Comparison of ENCODE assay signal across 24 cellular contexts in genomic region chr9:137564817-137565411, GRCh38. TPM values are rescaled to one million over a fixed set of nuclear protein-coding genes. Genes with fewer than 3 reads are reported as not detected.
DNase-seq lines count a peak whose midpoint lies in the region; ATAC-seq and TF ChIP-seq lines count a peak whose summit lies in the region.
"Had no signal": no experiment of that assay in that cellular context is flagged by ENCODE, and none has a peak within 500 bp of the region (broad histone marks: within the 10 kb centered on the region; RNA-seq: fewer than 3 reads in every experiment).

No MANE protein-coding gene starts in this region.

- H3K4me1 Mint-ChIP-seq in activated B cell treated with CpG ODN at 0.5 μM for 24 hours = peaks cover 14% of the 10 kb centered on the region
- peaks cover 3% of the 10 kb centered on the region for H3K4me1 Mint-ChIP-seq in activated T-helper 2 cell treated with anti-CD3 and anti-CD28 coated beads, Interferon-gamma antibody, Interleukin-2, Interleukin-4, amounts not matched to agents 10 μg/mL and 5 μg/mL and 100 μg/mL, durations not matched to agents 14 hours and 24 hours and 36 hours (ENCODE audit: low read depth)

- H3K9me3 Mint-ChIP-seq in activated B cell treated with CpG ODN at 0.5 μM for 24 hours = no peaks in the 10 kb centered on the region
- H3K9me3 Mint-ChIP-seq in activated T-helper 2 cell treated with anti-CD3 and anti-CD28 coated beads, Interferon-gamma antibody, Interleukin-2, Interleukin-4, amounts not matched to agents 10 μg/mL and 5 μg/mL and 100 μg/mL, durations not matched to agents 14 hours and 24 hours and 36 hours = no peaks in the 10 kb centered on the region
- H3K9me3 Mint-ChIP-seq: CD4-positive, alpha-beta memory T cell had no signal

- no peak for TF ChIP-seq CTCF in activated B cell treated with CpG ODN at 0.5 μM for 24 hours (IDR thresholded peaks at IDR 0.05)
- no peak for TF ChIP-seq CTCF in gastroesophageal sphincter (IDR thresholded peaks at IDR 0.05)

- no peak for ATAC-seq in activated B cell treated with CpG ODN at 0.5 μM for 24 hours (ENCODE audit: low read depth)
- ATAC-seq in gastroesophageal sphincter = peak; percentile 13
- ATAC-seq: HCT116 had no signal

- H3K27me3 Mint-ChIP-seq in activated B cell treated with CpG ODN at 0.5 μM for 24 hours = no peaks in the 10 kb centered on the region
- no peaks in the 10 kb centered on the region for H3K27me3 Mint-ChIP-seq in activated T-helper 2 cell treated with anti-CD3 and anti-CD28 coated beads, Interferon-gamma antibody, Interleukin-2, Interleukin-4, amounts not matched to agents 10 μg/mL and 5 μg/mL and 100 μg/mL, durations not matched to agents 14 hours and 24 hours and 36 hours (ENCODE audit: low read depth)
- H3K27me3 Mint-ChIP-seq: CD4-positive, alpha-beta memory T cell; IgD-negative memory B cell had no signal

- CTCF ChIA-PET in activated B cell treated with CpG ODN at 0.5 μM for 24 hours (lab: Charles Lee) = no interaction called here

- DNase-seq in NOMO-1 treated with DMSO at 0.1 percent for 48 hours (lab: John Stamatoyannopoulos, UW; ENCODE audit: unreplicated experiment) (peak; percentile 12), NOMO-1 treated with dmso at 0.1 percent for 144 hours (lab: John Stamatoyannopoulos, UW; ENCODE audit: unreplicated experiment) (no peak), activated B cell treated with CpG ODN at 0.5 μM for 24 hours (no peak), NCI-H128 (lab: John Stamatoyannopoulos, UW; ENCODE audit: unreplicated experiment) (no peak), EL (no peak)
- DNase-seq in activated T-helper 2 cell treated with anti-CD3 and anti-CD28 coated beads, Interferon-gamma antibody, Interleukin-2, Interleukin-4, amounts not matched to agents 10 μg/mL and 5 μg/mL and 100 μg/mL, durations not matched to agents 14 hours and 24 hours and 36 hours (ENCODE audit: low spot score) = no peak
- DNase-seq: AML-193; CD4-positive, alpha-beta memory T cell; DMS53; GOT3; MM.1S; NCI-H1105; NCI-H1694 treated with DMSO at 0.1 percent for 48 hours; NCI-H2107; NCI-H2227 treated with DMSO at 0.1 percent for 48 hours; NCI-H510A treated with DMSO at 0.1 percent for 48 hours; NCI-H82; PC-9; SJCRH30 had no signal

- peaks cover 0 to 20% (median 17%) of the 10 kb centered on the region in 10 experiments; a peak in 16 of 20 replicates for H3K4me1 ChIP-seq in BLaER1 treated with 17β-estradiol and CSF1 and Interleukin-3, amounts not matched to agents 10 nM and 100 nM
- H3K4me1 ChIP-seq in gastroesophageal sphincter = no peaks in the 10 kb centered on the region
- H3K4me1 ChIP-seq: SJCRH30 had no signal

- H3K4me3 Mint-ChIP-seq in activated B cell treated with CpG ODN at 0.5 μM for 24 hours = no peak overlapping the region
- no peak overlapping the region for H3K4me3 Mint-ChIP-seq in activated T-helper 2 cell treated with anti-CD3 and anti-CD28 coated beads, Interferon-gamma antibody, Interleukin-2, Interleukin-4, amounts not matched to agents 10 μg/mL and 5 μg/mL and 100 μg/mL, durations not matched to agents 14 hours and 24 hours and 36 hours (ENCODE audit: low read depth)
- H3K4me3 Mint-ChIP-seq: CD4-positive, alpha-beta memory T cell had no signal

- POLR2A ChIA-PET in activated B cell treated with CpG ODN at 0.5 μM for 24 hours (lab: Charles Lee) = no interaction called here

- TF ChIP-seq POLR2A in gastroesophageal sphincter (IDR thresholded peaks at IDR 0.05) = no peak

- H3K27ac ChIP-seq in BLaER1 treated with 17β-estradiol and CSF1 and Interleukin-3, amounts not matched to agents 10 nM and 100 nM = peak overlapping the region in 7 of 11 experiments; percentile 18 to 47 (median 36); a peak in 11 of 22 replicates
- H3K27ac ChIP-seq in gastroesophageal sphincter = no peak overlapping the region
- H3K27ac ChIP-seq: 22Rv1, PC-9, SJCRH30 had no signal

- intact Hi-C loops in activated B cell treated with CpG ODN at 0.5 μM for 24 hours (cut with micrococcal nuclease) = no loop called here
- intact Hi-C loops in activated T-helper 2 cell treated with anti-CD3 and anti-CD28 coated beads, Interferon-gamma antibody, Interleukin-2, Interleukin-4, amounts not matched to agents 10 μg/mL and 5 μg/mL and 100 μg/mL, durations not matched to agents 14 hours and 24 hours and 36 hours (cut with micrococcal nuclease) = no loop called here

- 82 to 100% methylated on average over 2 to 8 of the region's 18 CpGs for WGBS in gastroesophageal sphincter (ENCODE audit: low coverage in 1 of 2), 2 donors

- peaks cover 0 to 49% (median 10%) of the 10 kb centered on the region in 11 experiments; a peak in 16 of 22 replicates for H4K20me1 ChIP-seq in BLaER1 treated with 17β-estradiol and CSF1 and Interleukin-3, amounts not matched to agents 10 nM and 100 nM

- peak overlapping the region; percentile 50 for H3K27ac Mint-ChIP-seq in activated B cell treated with CpG ODN at 0.5 μM for 24 hours
- H3K27ac Mint-ChIP-seq in activated T-helper 2 cell treated with anti-CD3 and anti-CD28 coated beads, Interferon-gamma antibody, Interleukin-2, Interleukin-4, amounts not matched to agents 10 μg/mL and 5 μg/mL and 100 μg/mL, durations not matched to agents 14 hours and 24 hours and 36 hours = no peak overlapping the region

- peaks cover 0 to 22% (median 0%) of the 10 kb centered on the region in 11 experiments; a peak in 5 of 22 replicates for H3K9me3 ChIP-seq in BLaER1 treated with 17β-estradiol and CSF1 and Interleukin-3, amounts not matched to agents 10 nM and 100 nM (replicated peaks in 1 of 11)
- no peaks in the 10 kb centered on the region for H3K9me3 ChIP-seq in gastroesophageal sphincter
- H3K9me3 ChIP-seq: SJCRH30 had no signal

- H3K36me3 Mint-ChIP-seq in activated B cell treated with CpG ODN at 0.5 μM for 24 hours (ENCODE audit: low read depth) = peaks cover 36% of the 10 kb centered on the region
- peaks cover 37% of the 10 kb centered on the region for H3K36me3 Mint-ChIP-seq in activated T-helper 2 cell treated with anti-CD3 and anti-CD28 coated beads, Interferon-gamma antibody, Interleukin-2, Interleukin-4, amounts not matched to agents 10 μg/mL and 5 μg/mL and 100 μg/mL, durations not matched to agents 14 hours and 24 hours and 36 hours (ENCODE audit: low read depth)

- H3K27me3 ChIP-seq in BLaER1 treated with 17β-estradiol and CSF1 and Interleukin-3, amounts not matched to agents 10 nM and 100 nM = no peaks in the 10 kb centered on the region
- no peaks in the 10 kb centered on the region for H3K27me3 ChIP-seq in gastroesophageal sphincter
- H3K27me3 ChIP-seq: SJCRH30 had no signal

- peak overlapping the region in 2 of 11 experiments; percentile 4 to 27; a peak in 3 of 22 replicates for H3K9ac ChIP-seq in BLaER1 treated with 17β-estradiol and CSF1 and Interleukin-3, amounts not matched to agents 10 nM and 100 nM

- no peak overlapping the region for H3K4me3 ChIP-seq in BLaER1 treated with 17β-estradiol and CSF1 and Interleukin-3, amounts not matched to agents 10 nM and 100 nM
- no peak overlapping the region for H3K4me3 ChIP-seq in gastroesophageal sphincter
- H3K4me3 ChIP-seq: PC-9, SJCRH30 had no signal

- no peak for TF ChIP-seq EP300 in gastroesophageal sphincter (IDR thresholded peaks at IDR 0.05)

- H3K36me3 ChIP-seq in BLaER1 treated with 17β-estradiol and CSF1 and Interleukin-3, amounts not matched to agents 10 nM and 100 nM = peaks cover 40 to 56% (median 48%) of the 10 kb centered on the region in 11 experiments
- peaks cover 0 to 52% of the 10 kb centered on the region in 2 donors for H3K36me3 ChIP-seq in gastroesophageal sphincter

- peak overlapping the region in 6 of 11 experiments; percentile 31 to 59 (median 42); a peak in 10 of 22 replicates for H3K4me2 ChIP-seq in BLaER1 treated with 17β-estradiol and CSF1 and Interleukin-3, amounts not matched to agents 10 nM and 100 nM
- H3K4me2 ChIP-seq: PC-9 had no signal

RNA-seq across cellular contexts. Expression of gene MRPL41, which starts 13.2 kb away (rescaled TPM):
- 26.0 and 32.9 TPM in 2 replicates for total RNA-seq in activated B cell treated with CpG ODN at 0.5 μM for 24 hours
- 10 to 100 TPM; 46.5 to 65.1 (median 55.8) TPM for total RNA-seq in gastroesophageal sphincter
- total RNA-seq in activated T-helper 2 cell treated with anti-CD3 and anti-CD28 coated beads, Interferon-gamma antibody, Interleukin-2, Interleukin-4, amounts not matched to agents 10 μg/mL and 5 μg/mL and 100 μg/mL, durations not matched to agents 14 hours and 24 hours and 36 hours = 43.2 and 49.4 TPM in 2 replicates

RNA-seq across cellular contexts. Expression of gene DPH7, which starts 13.8 kb away (rescaled TPM):
- total RNA-seq in activated B cell treated with CpG ODN at 0.5 μM for 24 hours = 39.4 and 43.0 TPM in 2 replicates
- 10 to 100 TPM; 17.6 to 43.6 (median 27.8) TPM for total RNA-seq in gastroesophageal sphincter
- total RNA-seq in activated T-helper 2 cell treated with anti-CD3 and anti-CD28 coated beads, Interferon-gamma antibody, Interleukin-2, Interleukin-4, amounts not matched to agents 10 μg/mL and 5 μg/mL and 100 μg/mL, durations not matched to agents 14 hours and 24 hours and 36 hours = 43.2 and 46.2 TPM in 2 replicates

RNA-seq across cellular contexts. Expression of gene PNPLA7, which starts 14.7 kb away (rescaled TPM):
- 5.5 and 6.1 TPM in 2 replicates for total RNA-seq in activated B cell treated with CpG ODN at 0.5 μM for 24 hours
- 10 to 100 TPM in 1 of 4 donors, 1 to 10 TPM in 3; 2.0 to 11.2 (median 6.6) TPM for total RNA-seq in gastroesophageal sphincter
- 1.6 TPM in 2 replicates for total RNA-seq in activated T-helper 2 cell treated with anti-CD3 and anti-CD28 coated beads, Interferon-gamma antibody, Interleukin-2, Interleukin-4, amounts not matched to agents 10 μg/mL and 5 μg/mL and 100 μg/mL, durations not matched to agents 14 hours and 24 hours and 36 hours

RNA-seq across cellular contexts. Expression of gene ZMYND19, which starts 25.4 kb away (rescaled TPM):
- total RNA-seq in activated B cell treated with CpG ODN at 0.5 μM for 24 hours (21.9 and 25.1 TPM in 2 replicates), gastroesophageal sphincter (10 to 100 TPM in 2 of 4 donors, 1 to 10 TPM in 2; 9.5 to 17.1 (median 13.2) TPM)
- 72.4 and 74.4 TPM in 2 replicates for total RNA-seq in activated T-helper 2 cell treated with anti-CD3 and anti-CD28 coated beads, Interferon-gamma antibody, Interleukin-2, Interleukin-4, amounts not matched to agents 10 μg/mL and 5 μg/mL and 100 μg/mL, durations not matched to agents 14 hours and 24 hours and 36 hours

RNA-seq across cellular contexts. Expression of gene ARRDC1, which starts 40.6 kb away (rescaled TPM):
- total RNA-seq in activated B cell treated with CpG ODN at 0.5 μM for 24 hours = 56.9 and 58.3 TPM in 2 replicates
- total RNA-seq in gastroesophageal sphincter = 10 to 100 TPM; 16.0 to 25.1 (median 21.9) TPM
- total RNA-seq in activated T-helper 2 cell treated with anti-CD3 and anti-CD28 coated beads, Interferon-gamma antibody, Interleukin-2, Interleukin-4, amounts not matched to agents 10 μg/mL and 5 μg/mL and 100 μg/mL, durations not matched to agents 14 hours and 24 hours and 36 hours = 71.1 and 73.1 TPM in 2 replicates

Comparison
In these comparisons a context has a peak if more than half of its experiments do, and no peak if none do; other contexts are left out.
1. H3K27ac ChIP-seq: peak in BLaER1 treated with 17β-estradiol and CSF1 and Interleukin-3, amounts not matched to agents 10 nM and 100 nM (7 of 11); none in gastroesophageal sphincter (0 of 4).